ENCODE assay signal across 8 cellular contexts in the genomic region with DNA sequence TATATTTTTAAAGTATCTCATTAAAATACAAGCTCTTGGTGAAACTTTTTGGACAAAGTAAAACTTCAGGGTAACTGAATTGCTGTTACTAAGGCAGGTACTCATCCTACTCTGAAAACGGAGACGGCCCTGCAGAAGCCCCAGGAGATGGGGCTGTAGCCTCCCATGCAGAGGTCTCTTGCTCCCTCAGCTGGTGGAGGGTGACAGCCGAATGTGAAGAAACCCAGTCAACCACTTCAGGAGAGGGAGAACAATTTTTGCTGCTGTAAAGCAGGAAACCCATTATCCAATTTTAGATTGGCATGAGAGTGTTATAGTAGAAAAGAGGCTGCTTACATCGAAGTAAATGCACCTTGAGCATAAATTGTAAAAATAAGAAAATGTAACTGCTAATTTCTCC.
DNase-seq lines count a peak whose midpoint lies in the region; ATAC-seq, FAIRE-seq and TF ChIP-seq lines count a peak whose summit lies in the region.
"Not testable (repeated sequence)": the region's sequence is repeated elsewhere in the genome, so short reads cannot be mapped to it uniquely, and the experiment has no call there.

No MANE protein-coding gene starts in this region.

- H3K36me3 ChIP-seq in RWPE2 (ENCODE audit: low read depth); pancreas: not testable (repeated sequence)

- not testable (repeated sequence) for H3K4me1 ChIP-seq in RWPE2 (ENCODE audit: insufficient read depth, poor library complexity, severe bottlenecking); right cardiac atrium (ENCODE audit: control insufficient read depth, insufficient read depth, low read length); pancreas

- POLR2A ChIA-PET in AG04450 (lab: Yijun Ruan, JAX): not testable (repeated sequence)

- H3K27ac ChIP-seq in AG04450 (ENCODE audit: low read depth, low read length); RWPE2 (ENCODE audit: poor library complexity, severe bottlenecking); right cardiac atrium (ENCODE audit: low read length); pancreas: not testable (repeated sequence)

- in situ Hi-C loops in astrocyte of the cerebellum (cut with HindIII; ENCODE audit: low sequenced_read_pairs): not testable (repeated sequence)

- DNase-seq in AG04450 (ENCODE audit: low read depth, low spot score); GM19239 (ENCODE audit: insufficient read length, low spot score); RWPE2 (ENCODE audit: low spot score); astrocyte of the cerebellum (ENCODE audit: low read depth); right cardiac atrium; pancreas: not testable (repeated sequence)
- DNase-seq in HT1080 (ENCODE audit: low read depth) (peak; percentile 10), NCI-H2227 treated with DMSO at 0.1 percent for 48 hours (lab: John Stamatoyannopoulos, UW) (peak; percentile 16)

- ATAC-seq in RWPE2 (ENCODE audit: low read depth) (peak; percentile 96), right cardiac atrium (peak; percentile 65 to 67), pancreas (peak in 3 of 4 donors; percentile 89 to 92 (median 90))

- WGBS in right cardiac atrium: 8% methylated on average over 4 of the region's 4 CpGs
- WGBS in pancreas, 2 donors: 4 to 8% methylated on average over 3 of the region's 4 CpGs

- CTCF ChIA-PET in AG04450 (lab: Charles Lee): not testable (repeated sequence)

- H3K9me3 ChIP-seq in AG04450 (ENCODE audit: control insufficient read depth, insufficient read depth, low read length); RWPE2 (ENCODE audit: severe bottlenecking); right cardiac atrium (ENCODE audit: control insufficient read depth, low read length); pancreas: not testable (repeated sequence)

- TF ChIP-seq CTCF in AG04450 (IDR thresholded peaks at IDR 0.05; ENCODE audit: low read depth, low read length) (peak; percentile 27; the same call in 1 of the 2 replicates), RWPE2 (IDR thresholded peaks at IDR 0.05; ENCODE audit: poor library complexity, severe bottlenecking) (peak; percentile 26), astrocyte of the cerebellum (IDR thresholded peaks at IDR 0.05; ENCODE audit: low read depth, low read length, missing control alignments) (peak; percentile 35)
- not testable (repeated sequence) for TF ChIP-seq CTCF in pancreas (IDR thresholded peaks at IDR 0.05)

- peak; percentile 87 for FAIRE-seq in GM19239 (lab: Jason Lieb, UNC)
- not testable (repeated sequence) for FAIRE-seq in pancreas (lab: Jason Lieb, UNC)

- H3K27me3 ChIP-seq in AG04450 (ENCODE audit: control insufficient read depth, insufficient read depth, low read length); right cardiac atrium (ENCODE audit: control insufficient read depth, insufficient read depth): not testable (repeated sequence)
- peaks cover 25% of the 10 kb centered on the region for H3K27me3 ChIP-seq in RWPE2 (ENCODE audit: insufficient read depth, poor library complexity, severe bottlenecking)
- H3K27me3 ChIP-seq in pancreas: peaks cover 0 to 10% (median 0%) of the 10 kb centered on the region in 4 donors

- intact Hi-C loops in right cardiac atrium (cut with DNase I); pancreas (cut with DNase I): not testable (repeated sequence)

- H3K4me3 ChIP-seq in AG04450 (ENCODE audit: low read depth, low read length); RWPE2 (ENCODE audit: severe bottlenecking); astrocyte of the cerebellum (ENCODE audit: low read depth, low read length); right cardiac atrium (ENCODE audit: low read length); pancreas: not testable (repeated sequence)
